10 cellular contexts compared by ENCODE assay signal in the genomic region with DNA sequence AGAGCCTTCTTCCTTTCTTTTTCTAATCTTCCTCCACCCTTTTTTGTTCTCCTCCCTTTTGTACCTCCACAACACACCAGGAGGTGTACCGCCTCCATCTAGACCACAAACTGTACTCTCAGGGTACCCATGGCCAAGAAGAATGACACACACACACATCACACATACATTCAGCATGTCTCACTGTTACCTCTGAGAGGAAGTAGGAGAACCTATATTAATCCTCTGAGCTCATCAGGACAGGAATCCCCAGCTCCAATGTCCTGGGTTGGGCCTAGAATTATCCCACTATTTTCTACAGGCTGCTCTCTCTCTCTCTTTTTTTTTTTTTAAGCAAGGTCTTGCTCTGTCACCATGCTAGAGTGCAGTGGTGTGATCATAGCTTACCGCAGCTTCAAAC. TPM values are rescaled to one million over a fixed set of nuclear protein-coding genes. Genes with fewer than 3 reads are reported as not detected.
DNase-seq lines count a peak whose midpoint lies in the region; ATAC-seq, FAIRE-seq and TF ChIP-seq lines count a peak whose summit lies in the region.
"Had no signal": no experiment of that assay in that cellular context is flagged by ENCODE, and none has a peak within 500 bp of the region (broad histone marks: within the 10 kb centered on the region; RNA-seq: fewer than 3 reads in every experiment).

No MANE protein-coding gene starts in this region.

- H3K27me3 ChIP-seq in heart left ventricle (no peaks in the 10 kb centered on the region), keratinocyte (ENCODE audit: control insufficient read depth, extremely low read depth, insufficient read depth, low read length) (no peaks in the 10 kb centered on the region), upper lobe of left lung (no peaks in the 10 kb centered on the region)

- no peak for TF ChIP-seq POLR2A in heart left ventricle (IDR thresholded peaks at IDR 0.05)
- TF ChIP-seq POLR2A in upper lobe of left lung (IDR thresholded peaks at IDR 0.05) = no peak

- WGBS in heart left ventricle, 4 donors = 40 to 56% (median 52%) methylated on average over 2 of the region's 2 CpGs
- 67 to 73% methylated on average over 2 of the region's 2 CpGs for WGBS in upper lobe of left lung, 2 donors

- ATAC-seq in heart left ventricle (peak; percentile 16 to 64 (median 52)), upper lobe of left lung (ENCODE audit: low FRiP score in 2 of 2) (peak; percentile 44 to 69), GM18861 (IDR thresholded peaks at IDR 0.05; ENCODE audit: unreplicated experiment) (no peak), GM21390 (IDR thresholded peaks at IDR 0.05; ENCODE audit: unreplicated experiment) (no peak)

- H2AFZ ChIP-seq in keratinocyte (ENCODE audit: control insufficient read depth, low read length) = no peak overlapping the region

- peak overlapping the region; percentile 5 to 87 (median 60) for H3K27ac ChIP-seq in heart left ventricle
- H3K27ac ChIP-seq in keratinocyte (ENCODE audit: control insufficient read depth, insufficient read depth, low read length) = peak overlapping the region; percentile 77
- H3K27ac ChIP-seq in upper lobe of left lung = peak overlapping the region; percentile 31 to 72 (median 54)

- dilution Hi-C loops in keratinocyte (cut with MboI; ENCODE audit: extremely low pct_ligation_motif_present, low sequenced_read_pairs) = no loop called here

- FAIRE-seq in keratinocyte (lab: Jason Lieb, UNC) = peak; percentile 96
- FAIRE-seq: G401.6 had no signal

- intact Hi-C loops in heart left ventricle (cut with DNase I) (no loop called here), cardiac septum (cut with DNase I) (loop anchor here (2.0 kb wide), 1 partner anchor 14 kb away; no protein-coding TSS in a partner anchor)
- intact Hi-C loops in activated T-helper 2 cell treated with anti-CD3 and anti-CD28 coated beads, Interferon-gamma antibody, Interleukin-2, Interleukin-4, amounts not matched to agents 10 μg/mL and 5 μg/mL and 100 μg/mL, durations not matched to agents 14 hours and 24 hours and 36 hours (cut with micrococcal nuclease) = loop anchor here (1.0 kb wide), 3 partner anchors 11 to 38 kb away; no protein-coding TSS in a partner anchor

- DNase-seq in heart left ventricle = no peak
- no peak for DNase-seq in cardiac septum (ENCODE audit: low spot score)
- DNase-seq in activated T-helper 2 cell treated with anti-CD3 and anti-CD28 coated beads, Interferon-gamma antibody, Interleukin-2, Interleukin-4, amounts not matched to agents 10 μg/mL and 5 μg/mL and 100 μg/mL, durations not matched to agents 14 hours and 24 hours and 36 hours (ENCODE audit: low spot score) = no peak
- DNase-seq in keratinocyte (ENCODE audit: low read depth, low spot score) = peak; percentile 99
- no peak for DNase-seq in upper lobe of left lung
- no peak for DNase-seq in NCI-H187 (lab: John Stamatoyannopoulos, UW)
- DNase-seq: substantia nigra had no signal

- H3K4me1 ChIP-seq in heart left ventricle = peaks cover 14 to 90% (median 75%) of the 10 kb centered on the region in 12 donors
- H3K4me1 ChIP-seq in keratinocyte (ENCODE audit: control insufficient read depth, extremely low read depth, insufficient read depth, low read length) = peaks cover 33% of the 10 kb centered on the region
- H3K4me1 ChIP-seq in upper lobe of left lung = peaks cover 31 to 47% (median 41%) of the 10 kb centered on the region in 4 donors

- H3K27me3 Mint-ChIP-seq in activated T-helper 2 cell treated with anti-CD3 and anti-CD28 coated beads, Interferon-gamma antibody, Interleukin-2, Interleukin-4, amounts not matched to agents 10 μg/mL and 5 μg/mL and 100 μg/mL, durations not matched to agents 14 hours and 24 hours and 36 hours (ENCODE audit: low read depth) = no peaks in the 10 kb centered on the region

- no peak overlapping the region for H3K4me3 ChIP-seq in heart left ventricle
- peak overlapping the region in 1 of 3 experiments; percentile 19 for H3K4me3 ChIP-seq in keratinocyte (ENCODE audit: control insufficient read depth in 2 of 3, extremely low read depth in 1 of 3, insufficient read depth in 2 of 3, low read depth in 1 of 3, low read length in 3 of 3)
- H3K4me3 ChIP-seq in upper lobe of left lung = no peak overlapping the region

- peaks cover 0 to 8% (median 0%) of the 10 kb centered on the region in 9 donors for H3K36me3 ChIP-seq in heart left ventricle
- H3K36me3 ChIP-seq in keratinocyte (ENCODE audit: control insufficient read depth in 2 of 2, extremely low read depth in 1 of 2, insufficient read depth in 2 of 2, low read length in 2 of 2) = peaks cover 3 to 4% of the 10 kb centered on the region in 2 experiments
- H3K36me3 ChIP-seq in upper lobe of left lung = peaks cover 0 to 2% (median 0%) of the 10 kb centered on the region in 4 donors

- TF ChIP-seq CTCF in heart left ventricle (IDR thresholded peaks at IDR 0.05) (no peak), keratinocyte (optimal IDR thresholded peaks at IDR 0.05 in 1 of 3, IDR thresholded peaks at IDR 0.05 in 1 of 3, conservative IDR thresholded peaks at IDR 0.05 in 1 of 3; ENCODE audit: extremely low read depth in 1 of 3, insufficient read depth in 2 of 3, low read length in 3 of 3) (no peak), upper lobe of left lung (IDR thresholded peaks at IDR 0.05) (no peak)

- H3K27ac Mint-ChIP-seq in activated T-helper 2 cell treated with anti-CD3 and anti-CD28 coated beads, Interferon-gamma antibody, Interleukin-2, Interleukin-4, amounts not matched to agents 10 μg/mL and 5 μg/mL and 100 μg/mL, durations not matched to agents 14 hours and 24 hours and 36 hours = peak overlapping the region; percentile 85

- H3K4me3 Mint-ChIP-seq in activated T-helper 2 cell treated with anti-CD3 and anti-CD28 coated beads, Interferon-gamma antibody, Interleukin-2, Interleukin-4, amounts not matched to agents 10 μg/mL and 5 μg/mL and 100 μg/mL, durations not matched to agents 14 hours and 24 hours and 36 hours (ENCODE audit: low read depth) = peak overlapping the region; percentile 30

- no peaks in the 10 kb centered on the region for H3K9me3 Mint-ChIP-seq in activated T-helper 2 cell treated with anti-CD3 and anti-CD28 coated beads, Interferon-gamma antibody, Interleukin-2, Interleukin-4, amounts not matched to agents 10 μg/mL and 5 μg/mL and 100 μg/mL, durations not matched to agents 14 hours and 24 hours and 36 hours

- peaks cover 2% of the 10 kb centered on the region for H3K9me1 ChIP-seq in keratinocyte (ENCODE audit: control insufficient read depth, extremely low read depth, insufficient read depth, low read length)

- peak overlapping the region; percentile 76 for H3K9ac ChIP-seq in keratinocyte (ENCODE audit: control insufficient read depth, extremely low read depth, insufficient read depth, low read length)

- no peak for TF ChIP-seq EP300 in upper lobe of left lung (IDR thresholded peaks at IDR 0.05)

- H3K36me3 Mint-ChIP-seq in activated T-helper 2 cell treated with anti-CD3 and anti-CD28 coated beads, Interferon-gamma antibody, Interleukin-2, Interleukin-4, amounts not matched to agents 10 μg/mL and 5 μg/mL and 100 μg/mL, durations not matched to agents 14 hours and 24 hours and 36 hours (ENCODE audit: low read depth) = peaks cover 21% of the 10 kb centered on the region

- peaks cover 56% of the 10 kb centered on the region for H3K79me2 ChIP-seq in keratinocyte (ENCODE audit: control insufficient read depth, insufficient read depth, low read length)

- peaks cover 53% of the 10 kb centered on the region for H3K4me1 Mint-ChIP-seq in activated T-helper 2 cell treated with anti-CD3 and anti-CD28 coated beads, Interferon-gamma antibody, Interleukin-2, Interleukin-4, amounts not matched to agents 10 μg/mL and 5 μg/mL and 100 μg/mL, durations not matched to agents 14 hours and 24 hours and 36 hours (ENCODE audit: low read depth)

- no peaks in the 10 kb centered on the region for H4K20me1 ChIP-seq in keratinocyte (ENCODE audit: control insufficient read depth, extremely low read depth, insufficient read depth, low read length)

- H3K4me2 ChIP-seq in keratinocyte (ENCODE audit: control insufficient read depth, extremely low read depth, insufficient read depth, low read depth, low read length) = peak overlapping the region; percentile 57

- no peaks in the 10 kb centered on the region for H3K9me3 ChIP-seq in heart left ventricle
- no peaks in the 10 kb centered on the region for H3K9me3 ChIP-seq in keratinocyte (ENCODE audit: control insufficient read depth, low read depth, low read length)
- no peaks in the 10 kb centered on the region for H3K9me3 ChIP-seq in upper lobe of left lung

RNA-seq across cellular contexts. Expression of a gene that starts 36.7 kb away (rescaled TPM):
- 100 to 1,000 TPM in 8 of 9 donors, 10 to 100 TPM in 1; 87.0 to 253 (median 159) TPM for total RNA-seq in heart left ventricle
- polyA plus RNA-seq in heart left ventricle = 100 to 1,000 TPM in 1 of 2 donors, 10 to 100 TPM in 1; 56.0 to 142 TPM
- 227 TPM for total RNA-seq in cardiac septum
- total RNA-seq in activated T-helper 2 cell treated with anti-CD3 and anti-CD28 coated beads, Interferon-gamma antibody, Interleukin-2, Interleukin-4, amounts not matched to agents 10 μg/mL and 5 μg/mL and 100 μg/mL, durations not matched to agents 14 hours and 24 hours and 36 hours = 50.3 and 50.8 TPM in 2 replicates
- polyA plus RNA-seq in keratinocyte = 76.9 to 112 TPM (median 84.8 TPM) in 3 replicates
- polyA plus RNA-seq in keratinocyte (2011; ENCODE audit: low read depth) = 27.7 TPM
- 26.3 and 45.0 TPM in 2 replicates for polyA plus RNA-seq in keratinocyte (2011; cell fraction: cytosol; rRNA removed)
- polyA plus RNA-seq in keratinocyte (2011; cell fraction: nucleus; rRNA removed) = 201 and 208 TPM in 2 replicates
- 61.6 and 86.8 TPM in 2 replicates for polyA plus RNA-seq in keratinocyte (2012; ENCODE audit: low replicate concordance)
- polyA minus RNA-seq in keratinocyte = 144 to 335 TPM (median 224 TPM) in 3 replicates
- 83.3 TPM for polyA minus RNA-seq in keratinocyte (2011; cell fraction: cytosol; rRNA and poly(A)+ RNA removed)
- polyA minus RNA-seq in keratinocyte (2011; cell fraction: nucleus; rRNA and poly(A)+ RNA removed) = 266 and 461 TPM in 2 replicates
- total RNA-seq in upper lobe of left lung = 100 to 1,000 TPM in 2 of 6 donors, 10 to 100 TPM in 4; 54.0 to 152 (median 90.5) TPM

Comparison
In these comparisons a context has a peak if more than half of its experiments do, and no peak if none do; other contexts are left out.
1. intact Hi-C loops: an anchor here in cardiac septum (2.0 kb wide) and activated T-helper 2 cell treated with anti-CD3 and anti-CD28 coated beads, Interferon-gamma antibody, Interleukin-2, Interleukin-4, amounts not matched to agents 10 μg/mL and 5 μg/mL and 100 μg/mL, durations not matched to agents 14 hours and 24 hours and 36 hours (1.0 kb wide); none called in heart left ventricle.
2. ATAC-seq: peak in heart left ventricle (4 of 4) and upper lobe of left lung (2 of 2); none in GM18861 (single experiment) and GM21390 (single experiment).
3. Peak in every context shown above with its lines, with median percentiles within 50 percentile points of each other: H3K27ac ChIP-seq.